Comparison of ENCODE assay signal across 32 cellular contexts in the genomic region with DNA sequence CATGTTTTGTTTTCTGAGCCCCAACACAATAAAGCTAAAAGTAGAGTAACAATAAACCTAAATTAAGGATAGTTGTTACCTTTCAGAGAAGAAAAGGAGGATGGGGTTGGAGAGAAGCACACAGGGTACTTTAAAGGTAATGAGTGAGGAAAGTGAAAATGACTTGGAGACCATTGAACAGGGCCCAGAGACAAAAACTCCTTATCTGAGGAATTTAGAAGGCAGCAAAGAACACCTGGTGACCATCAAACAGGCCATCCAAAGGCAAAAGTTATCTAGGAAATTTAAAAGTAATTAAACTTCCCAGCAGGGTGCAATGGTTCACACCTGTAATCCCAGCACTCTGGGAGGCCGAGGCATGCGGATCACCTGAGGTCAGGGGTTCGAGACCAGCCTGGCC. TPM values are rescaled to one million over a fixed set of nuclear protein-coding genes. Genes with fewer than 3 reads are reported as not detected.
DNase-seq lines count a peak whose midpoint lies in the region; FAIRE-seq and TF ChIP-seq lines count a peak whose summit lies in the region.
"Had no signal": no experiment of that assay in that cellular context is flagged by ENCODE, and none has a peak within 500 bp of the region (broad histone marks: within the 10 kb centered on the region; RNA-seq: fewer than 3 reads in every experiment).

No MANE protein-coding gene starts in this region.

- no peak overlapping the region for H4K5ac ChIP-seq in mesendoderm (ENCODE audit: low read length)

- H3K36me3 ChIP-seq in endodermal cell (ENCODE audit: control insufficient read depth, insufficient read depth, low read length) (no peaks in the 10 kb centered on the region), mesendoderm (ENCODE audit: control insufficient read depth, insufficient read depth, low read length) (no peaks in the 10 kb centered on the region), spleen (no peaks in the 10 kb centered on the region)
- H3K36me3 ChIP-seq: BE2C; BLaER1; BLaER1 treated with 17β-estradiol and CSF1 and Interleukin-3, amounts not matched to agents 10 nM and 100 nM had no signal

- no peak overlapping the region for H3K4me3 Mint-ChIP-seq in endodermal cell
- H3K4me3 Mint-ChIP-seq: B cell; CD14-positive monocyte; CD4-positive, alpha-beta memory T cell; CD4-positive, alpha-beta T cell; CD4-positive, CD25-positive, alpha-beta regulatory T cell; CD8-positive, alpha-beta memory T cell; CD8-positive, alpha-beta T cell had no signal

- no peak overlapping the region for H2AK5ac ChIP-seq in mesendoderm (ENCODE audit: low read length)

- 63 to 77% methylated on average over 2 to 3 of the region's 3 CpGs for WGBS in endodermal cell (ENCODE audit: insufficient coverage in 1 of 2, insufficient read length in 1 of 2), 2 experiments
- no CpG with 5 or more reads among the region's 3 CpGs for WGBS in mesendoderm (ENCODE audit: extremely low coverage, insufficient coverage, low lambda C conversion rate)
- WGBS in spleen, 5 donors, result 76 to 91% (median 90%) methylated on average over 3 of the region's 3 CpGs

- H2BK15ac ChIP-seq in mesendoderm (replicated peaks; ENCODE audit: low read depth), result no peak overlapping the region

- FAIRE-seq in GM19239 (lab: Jason Lieb, UNC), result peak; percentile 26
- FAIRE-seq: A204.1, A549, D721Med had no signal

- H3K27ac ChIP-seq in endodermal cell (ENCODE audit: low read depth, low read length) (peak overlapping the region; percentile 13), mesendoderm (ENCODE audit: low read depth, low read length) (no peak overlapping the region), spleen (no peak overlapping the region)
- H3K27ac ChIP-seq: 22Rv1; A549; BLaER1; BLaER1 treated with 17β-estradiol and CSF1 and Interleukin-3, amounts not matched to agents 10 nM and 100 nM; C4-2B had no signal

- no peaks in the 10 kb centered on the region for H3K79me2 ChIP-seq in mesendoderm (ENCODE audit: control insufficient read depth, insufficient read depth, low read length)

- H3K4ac ChIP-seq in mesendoderm (ENCODE audit: low read depth, low read length), result no peak overlapping the region

- H3K18ac ChIP-seq in mesendoderm (ENCODE audit: low read length), result no peak overlapping the region

- H3K56ac ChIP-seq in mesendoderm (ENCODE audit: low read length), result no peak overlapping the region

- DNase-seq in GM19239 (ENCODE audit: insufficient read length, low spot score) (no peak), endodermal cell (peak; percentile 54), mesendoderm (peak; percentile 50), T-helper 1 cell (no peak), germinal center (ENCODE audit: low spot score) (no peak), spleen (no peak)
- DNase-seq: 8988T; ACHN; AML-193; BE2C; C1 segment of cervical spinal cord; Calu3; CD4-positive, alpha-beta memory T cell; CD4-positive, alpha-beta T cell; CD8-positive, alpha-beta memory T cell; CD8-positive, alpha-beta T cell; DMS 273 treated with DMSO at 0.1 percent for 48 hours; DMS153; DMS79; DMS79 treated with DMSO at 0.1 percent for 48 hours; EL had no signal

- intact Hi-C loops in spleen (cut with DNase I; ENCODE audit: low total_unique reads), result no loop called here

- H3K9me3 Mint-ChIP-seq in endodermal cell, result peaks cover 15% of the 10 kb centered on the region
- H3K9me3 Mint-ChIP-seq: CD4-positive, alpha-beta T cell had no signal

- H3K27me3 ChIP-seq in endodermal cell (ENCODE audit: control insufficient read depth, insufficient read depth, low read length, poor library complexity, severe bottlenecking), result peaks cover 21% of the 10 kb centered on the region
- H3K27me3 ChIP-seq in mesendoderm (ENCODE audit: insufficient read depth, low read length, poor library complexity), result no peaks in the 10 kb centered on the region
- no peaks in the 10 kb centered on the region for H3K27me3 ChIP-seq in spleen (replicated peaks in 1 of 7)
- H3K27me3 ChIP-seq: BE2C; BLaER1; BLaER1 treated with 17β-estradiol and CSF1 and Interleukin-3, amounts not matched to agents 10 nM and 100 nM had no signal

- H3K9ac ChIP-seq in endodermal cell (ENCODE audit: extremely low read depth, low read length, poor library complexity, severe bottlenecking), result peak overlapping the region; percentile 62
- H3K9ac ChIP-seq in mesendoderm (ENCODE audit: low read length), result no peak overlapping the region
- H3K9ac ChIP-seq: BLaER1; BLaER1 treated with 17β-estradiol and CSF1 and Interleukin-3, amounts not matched to agents 10 nM and 100 nM had no signal

- no peak overlapping the region for H2BK5ac ChIP-seq in mesendoderm (ENCODE audit: low read length)

- H3K4me2 ChIP-seq in mesendoderm (ENCODE audit: low read length), result no peak overlapping the region
- H3K4me2 ChIP-seq: A549; BLaER1; BLaER1 treated with 17β-estradiol and CSF1 and Interleukin-3, amounts not matched to agents 10 nM and 100 nM had no signal

- no peaks in the 10 kb centered on the region for H3K36me3 Mint-ChIP-seq in endodermal cell (ENCODE audit: low read depth)
- H3K36me3 Mint-ChIP-seq: CD14-positive monocyte; CD4-positive, CD25-positive, alpha-beta regulatory T cell; CD8-positive, alpha-beta T cell had no signal

- H3K4me3 ChIP-seq in endodermal cell (ENCODE audit: low read length) (peak overlapping the region; percentile 10), mesendoderm (ENCODE audit: low read length) (no peak overlapping the region), spleen (no peak overlapping the region)
- H3K4me3 ChIP-seq: A549; BLaER1; BLaER1 treated with 17β-estradiol and CSF1 and Interleukin-3, amounts not matched to agents 10 nM and 100 nM had no signal

- TF ChIP-seq CTCF in endodermal cell (conservative IDR thresholded peaks at IDR 0.05) (no peak), spleen (IDR thresholded peaks at IDR 0.05 in 8 of 11, conservative IDR thresholded peaks at IDR 0.05 in 3 of 11) (no peak)

- peaks cover 31% of the 10 kb centered on the region for H3K27me3 Mint-ChIP-seq in endodermal cell (ENCODE audit: insufficient read depth)

- H3K4me1 ChIP-seq in endodermal cell (ENCODE audit: control insufficient read depth, insufficient read depth, low read length), result peaks cover 5% of the 10 kb centered on the region
- H3K4me1 ChIP-seq in mesendoderm (ENCODE audit: control insufficient read depth, low read depth, low read length), result no peaks in the 10 kb centered on the region
- H3K4me1 ChIP-seq in spleen, result no peaks in the 10 kb centered on the region
- H3K4me1 ChIP-seq: A549; BE2C; BLaER1; BLaER1 treated with 17β-estradiol and CSF1 and Interleukin-3, amounts not matched to agents 10 nM and 100 nM; Caco-2 had no signal

- peaks cover 15% of the 10 kb centered on the region for H3K4me1 Mint-ChIP-seq in endodermal cell
- H3K4me1 Mint-ChIP-seq: B cell; CD14-positive monocyte; CD4-positive, alpha-beta memory T cell; CD4-positive, CD25-positive, alpha-beta regulatory T cell; CD8-positive, alpha-beta memory T cell had no signal

- H3K27ac Mint-ChIP-seq in endodermal cell, result peak overlapping the region; percentile 93
- H3K27ac Mint-ChIP-seq: B cell; CD14-positive monocyte; CD4-positive, alpha-beta T cell; CD4-positive, CD25-positive, alpha-beta regulatory T cell; CD8-positive, alpha-beta memory T cell had no signal

- no peak overlapping the region for H2BK120ac ChIP-seq in mesendoderm (ENCODE audit: low read depth, low read length)

- no peak for TF ChIP-seq POLR2A in spleen (IDR thresholded peaks at IDR 0.05)

- no peaks in the 10 kb centered on the region for H3K79me1 ChIP-seq in mesendoderm (ENCODE audit: low read length)

- H3K9me3 ChIP-seq in endodermal cell (ENCODE audit: control insufficient read depth, low read length), result no peaks in the 10 kb centered on the region
- H3K9me3 ChIP-seq in spleen, result peaks cover 0 to 33% (median 16%) of the 10 kb centered on the region in 8 donors
- H3K9me3 ChIP-seq: BE2C had no signal

- H3K23ac ChIP-seq in mesendoderm (ENCODE audit: low read length), result no peak overlapping the region

- no peak overlapping the region for H4K8ac ChIP-seq in mesendoderm (ENCODE audit: low read depth, low read length)

RNA-seq across cellular contexts. Expression of gene CEP83, which starts 39.0 kb away (rescaled TPM):
- total RNA-seq in endodermal cell (10 to 100 TPM; 28.6 to 36.3 TPM), spleen (10 to 100 TPM; 13.0 to 29.0 (median 15.8) TPM)
- 21.7 TPM for polyA plus RNA-seq in endodermal cell (2013, experiment 1 of 2)
- 21.4 TPM for polyA plus RNA-seq in endodermal cell (2013, experiment 2 of 2)
- polyA plus RNA-seq in mesendoderm (2013, experiment 1 of 2), result 12.5 TPM
- polyA plus RNA-seq in mesendoderm (2013, experiment 2 of 2), result 11.2 TPM
- 10 to 100 TPM in 1 of 3 donors, 1 to 10 TPM in 2; 6.8 to 12.9 (median 7.0) TPM for polyA plus RNA-seq in spleen

Comparison
In these comparisons a context has a peak if more than half of its experiments do, and no peak if none do; other contexts are left out.
1. DNase-seq: peak in endodermal cell (single experiment) and mesendoderm (single experiment); none in GM19239 (single experiment), T-helper 1 cell (0 of 5), germinal center (single experiment) and spleen (single experiment).